8 cellular contexts compared by ENCODE assay signal in genomic region chr12:6914246-6914947, GRCh38. TPM values are rescaled to one million over a fixed set of nuclear protein-coding genes. Genes with fewer than 3 reads are reported as not detected.
DNase-seq lines count a peak whose midpoint lies in the region; ATAC-seq, FAIRE-seq and TF ChIP-seq lines count a peak whose summit lies in the region.

Gene ENO2, plus strand, starts transcription at chr12:6914580. Its CDS starts 1,253 bp downstream, at chr12:6915833.

- peaks cover 13% of the 10 kb centered on the region for H3K36me3 Mint-ChIP-seq in activated B cell treated with CpG ODN at 0.5 μM for 24 hours (ENCODE audit: low read depth)

- no peaks in the 10 kb centered on the region for H3K9me3 Mint-ChIP-seq in activated B cell treated with CpG ODN at 0.5 μM for 24 hours

- intact Hi-C loops in activated B cell treated with CpG ODN at 0.5 μM for 24 hours (cut with micrococcal nuclease): loop anchor here (1.0 kb wide), 3 partner anchors 10 to 41 kb away; partner anchors contain the start of genes LRRC23 and SPSB2

- H3K4me1 Mint-ChIP-seq in activated B cell treated with CpG ODN at 0.5 μM for 24 hours: peaks cover 30% of the 10 kb centered on the region

- H3K4me3 ChIP-seq in bronchial epithelial cell (ENCODE audit: low read depth, low read length): peak within 1 kb of the TSS; percentile 56

- peak within 1 kb of the TSS; percentile 90 for H3K4me3 Mint-ChIP-seq in activated B cell treated with CpG ODN at 0.5 μM for 24 hours

- no peak for FAIRE-seq in bronchial epithelial cell (lab: Jason Lieb, UNC)

- TF ChIP-seq CTCF in activated B cell treated with CpG ODN at 0.5 μM for 24 hours (IDR thresholded peaks at IDR 0.05): no peak
- no peak for TF ChIP-seq CTCF in bronchial epithelial cell (IDR thresholded peaks at IDR 0.05; ENCODE audit: insufficient read depth, low read length, severe bottlenecking)

- peaks cover 4% of the 10 kb centered on the region for H3K36me3 ChIP-seq in bronchial epithelial cell (ENCODE audit: control insufficient read depth, insufficient read depth, low read length)

- peaks cover 2% of the 10 kb centered on the region for H3K27me3 ChIP-seq in bronchial epithelial cell (ENCODE audit: control insufficient read depth, insufficient read depth, low read length)

- CTCF ChIA-PET in activated B cell treated with CpG ODN at 0.5 μM for 24 hours (lab: Charles Lee): interaction anchor here (0.9 to 1.3 kb wide), 3 partner anchors 9 to 45 kb away, joined by 3 to 5 read pairs (median 3); no protein-coding TSS in a partner anchor

- H3K27ac Mint-ChIP-seq in activated B cell treated with CpG ODN at 0.5 μM for 24 hours: peak within 1 kb of the TSS; percentile 61

- peak; percentile 67 for ATAC-seq in GM21786 (IDR thresholded peaks at IDR 0.05; ENCODE audit: unreplicated experiment)
- ATAC-seq in activated B cell treated with CpG ODN at 0.5 μM for 24 hours (ENCODE audit: low read depth): peak; percentile 93
- ATAC-seq in HG03469 (IDR thresholded peaks at IDR 0.05; ENCODE audit: unreplicated experiment): no peak

- DNase-seq in DMS53 treated with DMSO at 0.1 percent for 48 hours (lab: John Stamatoyannopoulos, UW; ENCODE audit: unreplicated experiment): peak; percentile 58
- DNase-seq in NCI-H1092 (lab: John Stamatoyannopoulos, UW): peak; percentile 47
- DNase-seq in activated B cell treated with CpG ODN at 0.5 μM for 24 hours: peak; percentile 71
- DNase-seq in bronchial epithelial cell (ENCODE audit: low read depth): peak; percentile 38
- DNase-seq in inferior parietal cortex (ENCODE audit: extremely low spot score): peak; percentile 58
- peak; percentile 62 to 75 for DNase-seq in stimulated activated CD4-positive, alpha-beta T cell treated with anti-CD3 and anti-CD28 coated beads, Interleukin-12 subunit alpha, Interleukin-12 subunit beta, amount 100 ng/mL, for 24 hours (ENCODE audit: low read depth in 2 of 2)

- POLR2A ChIA-PET in activated B cell treated with CpG ODN at 0.5 μM for 24 hours (lab: Charles Lee): interaction anchor here (0.5 to 2.4 kb wide), 16 partner anchors 9 to 1022 kb away, joined by 3 to 13 read pairs (median 4); partner anchors contain the start of genes ATN1, C12orf57, LRRC23 and RNU7-1

- peaks cover 2% of the 10 kb centered on the region for H3K27me3 Mint-ChIP-seq in activated B cell treated with CpG ODN at 0.5 μM for 24 hours

RNA-seq across cellular contexts. Expression of gene ENO2, which starts in this region (rescaled TPM):
- 20.9 and 31.0 TPM in 2 replicates for total RNA-seq in activated B cell treated with CpG ODN at 0.5 μM for 24 hours
- 9.0 and 10.0 TPM in 2 replicates for total RNA-seq in bronchial epithelial cell
